Comparison of ENCODE assay signal across 12 cellular contexts in the genomic region with DNA sequence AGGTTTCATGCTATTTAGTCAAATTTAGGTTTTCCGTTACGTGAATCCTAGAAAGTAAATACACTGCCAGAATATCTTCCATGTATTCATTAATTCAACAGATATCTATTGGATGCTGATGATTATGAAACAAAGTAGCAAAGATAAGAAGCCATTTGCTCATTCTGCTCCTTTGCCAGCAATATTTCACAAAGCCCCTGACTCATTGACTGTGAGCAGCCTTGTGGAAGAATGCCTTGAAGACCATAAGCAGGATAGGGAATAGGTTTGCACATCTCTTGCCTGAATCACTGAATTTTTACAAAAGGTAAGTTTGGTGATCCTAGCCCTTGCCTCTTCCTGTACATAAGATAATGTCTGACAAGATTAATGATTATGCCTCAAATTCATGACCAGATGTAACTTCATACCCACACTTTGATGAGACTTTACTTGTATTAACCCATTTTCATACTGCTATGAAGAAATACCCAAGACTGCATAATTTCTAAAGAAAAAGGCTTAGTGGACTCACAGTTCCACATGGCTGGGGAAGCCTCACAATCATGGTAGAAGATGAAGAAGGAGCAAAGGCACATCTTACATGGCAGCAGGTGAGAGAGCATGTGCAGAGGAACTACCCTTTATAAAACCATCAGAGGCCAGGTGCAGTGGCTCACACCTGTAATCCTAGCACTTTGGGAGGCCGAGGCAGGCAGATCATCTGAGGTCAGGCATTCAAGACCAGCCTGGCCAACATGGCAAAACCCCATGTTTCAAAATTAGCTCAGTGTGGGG. TPM values are rescaled to one million over a fixed set of nuclear protein-coding genes. Genes with fewer than 3 reads are reported as not detected.
DNase-seq lines count a peak whose midpoint lies in the region; ATAC-seq and TF ChIP-seq lines count a peak whose summit lies in the region.
"Had no signal": no experiment of that assay in that cellular context is flagged by ENCODE, and none has a peak within 500 bp of the region (broad histone marks: within the 10 kb centered on the region; RNA-seq: fewer than 3 reads in every experiment).

No MANE protein-coding gene starts in this region.

- no peak overlapping the region for H3K14ac ChIP-seq in trophoblast cell (ENCODE audit: low read length)

- no peak overlapping the region for H3K27ac ChIP-seq in PC-9
- no peak overlapping the region for H3K27ac ChIP-seq in trophoblast cell (ENCODE audit: low read depth, low read length)
- H3K27ac ChIP-seq: thyroid gland had no signal

- H3K27me3 ChIP-seq in PC-9 (ENCODE audit: insufficient read depth, low read depth) (no peaks in the 10 kb centered on the region), trophoblast cell (ENCODE audit: insufficient read depth, low read length) (no peaks in the 10 kb centered on the region)
- H3K27me3 ChIP-seq: thyroid gland had no signal

- BruUV-seq in PC-9 (replicated peaks; lab: Mats Ljungman, UMichigan) = no TSS peak

- peak overlapping the region; percentile 37; the same call in 1 of the 2 replicates for H3K4me3 ChIP-seq in PC-9
- H3K4me3 ChIP-seq in epithelial cell of esophagus (ENCODE audit: low read length) = no peak overlapping the region
- H3K4me3 ChIP-seq in trophoblast cell (ENCODE audit: low read depth, low read length) = no peak overlapping the region

- H2BK120ac ChIP-seq in trophoblast cell (ENCODE audit: insufficient read depth, low read length, poor library complexity) = no peak overlapping the region

- H3K36me3 ChIP-seq in PC-9 (ENCODE audit: low read depth) (no peaks in the 10 kb centered on the region), trophoblast cell (ENCODE audit: control insufficient read depth in 1 of 2, insufficient read depth in 2 of 2, low read length in 2 of 2) (peaks cover 0 to 3% of the 10 kb centered on the region in 2 experiments)
- H3K36me3 ChIP-seq: thyroid gland had no signal

- H3K79me1 ChIP-seq in trophoblast cell (ENCODE audit: low read length) = peaks cover 3% of the 10 kb centered on the region

- peak overlapping the region; percentile 66 for H3K4me3 Mint-ChIP-seq in T-helper 2 cell treated with Interferon-gamma antibody and Interleukin-4, amounts not matched to agents 5 μg/mL and 100 μg/mL, for 36 hours

- no peak overlapping the region for H3K4ac ChIP-seq in trophoblast cell (ENCODE audit: low read depth, low read length)

- no peak overlapping the region for H2BK5ac ChIP-seq in trophoblast cell (ENCODE audit: low read depth, low read length, poor library complexity)

- TF ChIP-seq CTCF in PC-9 (conservative IDR thresholded peaks at IDR 0.05) (no peak), epithelial cell of esophagus (IDR thresholded peaks at IDR 0.05; ENCODE audit: insufficient read depth, low read depth, low read length, missing control alignments) (no peak)

- no peaks in the 10 kb centered on the region for H3K9me2 ChIP-seq in PC-9 (ENCODE audit: insufficient read depth)

- H3K18ac ChIP-seq in trophoblast cell (ENCODE audit: low read length) = no peak overlapping the region

- no peaks in the 10 kb centered on the region for H3K9me3 Mint-ChIP-seq in T-helper 2 cell treated with Interferon-gamma antibody and Interleukin-4, amounts not matched to agents 5 μg/mL and 100 μg/mL, for 36 hours

- no peaks in the 10 kb centered on the region for H3K27me3 Mint-ChIP-seq in T-helper 2 cell treated with Interferon-gamma antibody and Interleukin-4, amounts not matched to agents 5 μg/mL and 100 μg/mL, for 36 hours (ENCODE audit: low read depth)

- no peak for DNase-seq in T-helper 2 cell treated with Interferon-gamma antibody and Interleukin-4, amounts not matched to agents 5 μg/mL and 100 μg/mL, for 36 hours (ENCODE audit: low spot score)
- DNase-seq in T-helper 2 cell (no peak), PC-9 (peak in 1 of 2 experiments; percentile 38), epithelial cell of esophagus (ENCODE audit: low read depth) (peak; percentile 82), trophoblast cell (peak; percentile 27 to 37), NCI-H69 (lab: John Stamatoyannopoulos, UW) (no peak), left ventricle myocardium superior (no peak)
- DNase-seq: effector CD8-positive, alpha-beta T cell; NCI-H2029 treated with DMSO at 0.1 percent for 48 hours; thyroid gland had no signal

- POLR2A ChIA-PET in PC-9 (lab: Charles Lee; ENCODE audit: unreplicated experiment) = interaction anchor here (0.6 kb wide), 1 partner anchor 290 kb away, joined by 3 read pairs; no protein-coding TSS in a partner anchor

- CTCF ChIA-PET in PC-9 (lab: Charles Lee) = no interaction called here

- ATAC-seq in GM19324 (IDR thresholded peaks at IDR 0.05; ENCODE audit: low FRiP score, unreplicated experiment) (no peak), left ventricle myocardium superior (no peak)
- ATAC-seq: Right ventricle myocardium inferior had no signal

- H3K9ac ChIP-seq in trophoblast cell (ENCODE audit: low read length) = no peak overlapping the region

- no peak overlapping the region for H4K12ac ChIP-seq in trophoblast cell (ENCODE audit: low read depth, low read length)

- H4K91ac ChIP-seq in trophoblast cell (ENCODE audit: low read depth, low read length) = no peak overlapping the region

- H2BK12ac ChIP-seq in trophoblast cell (ENCODE audit: low read length) = no peak overlapping the region

- H3K9me3 ChIP-seq in PC-9 (ENCODE audit: insufficient read depth, low read depth) (no peaks in the 10 kb centered on the region), trophoblast cell (ENCODE audit: insufficient read depth, low read depth, low read length) (peaks cover 3% of the 10 kb centered on the region)
- H3K9me3 ChIP-seq: thyroid gland had no signal

- WGBS in trophoblast cell (ENCODE audit: extremely low coverage, insufficient coverage, insufficient read length) = no CpG with 5 or more reads among the region's 3 CpGs

- peaks cover 18% of the 10 kb centered on the region for H3K4me1 ChIP-seq in PC-9 (replicated peaks; ENCODE audit: insufficient read depth)
- no peaks in the 10 kb centered on the region for H3K4me1 ChIP-seq in trophoblast cell (ENCODE audit: control insufficient read depth in 1 of 2, insufficient read depth in 2 of 2, low read length in 2 of 2)

- peaks cover 5% of the 10 kb centered on the region; the same call in 1 of the 2 replicates for H3F3A ChIP-seq in PC-9 (ENCODE audit: insufficient read depth, low read depth)

- no peak overlapping the region for H3K23ac ChIP-seq in trophoblast cell (ENCODE audit: low read length)

- no peaks in the 10 kb centered on the region for H4K20me1 ChIP-seq in PC-9 (ENCODE audit: insufficient read depth)

- H2AFZ ChIP-seq in PC-9 = no peak overlapping the region
- no peak overlapping the region for H2AFZ ChIP-seq in trophoblast cell (ENCODE audit: insufficient read depth, low read length, poor library complexity)

- H3K79me2 ChIP-seq in PC-9 (ENCODE audit: low read depth) (peaks cover 19% of the 10 kb centered on the region; the same call in 1 of the 2 replicates), trophoblast cell (ENCODE audit: control insufficient read depth, insufficient read depth, low read length, poor library complexity) (peaks cover 4% of the 10 kb centered on the region)

- H3K36me3 Mint-ChIP-seq in T-helper 2 cell treated with Interferon-gamma antibody and Interleukin-4, amounts not matched to agents 5 μg/mL and 100 μg/mL, for 36 hours (ENCODE audit: low read depth) = peaks cover 17% of the 10 kb centered on the region

- peaks cover 21% of the 10 kb centered on the region for H3K4me1 Mint-ChIP-seq in T-helper 2 cell treated with Interferon-gamma antibody and Interleukin-4, amounts not matched to agents 5 μg/mL and 100 μg/mL, for 36 hours (ENCODE audit: low read depth)

- intact Hi-C loops in PC-9 (cut with micrococcal nuclease; ENCODE audit: unreplicated experiment) (no loop called here), left ventricle myocardium superior (cut with micrococcal nuclease) (loop anchor here (10.0 kb wide), 1 partner anchor 314 kb away; no protein-coding TSS in a partner anchor)

- H3K4me2 ChIP-seq in PC-9 = peak overlapping the region; percentile 85
- H3K4me2 ChIP-seq in trophoblast cell (ENCODE audit: low read length) = no peak overlapping the region

- H3K27ac Mint-ChIP-seq in T-helper 2 cell treated with Interferon-gamma antibody and Interleukin-4, amounts not matched to agents 5 μg/mL and 100 μg/mL, for 36 hours = no peak overlapping the region

- H2AK5ac ChIP-seq in trophoblast cell (ENCODE audit: low read length) = no peak overlapping the region

- no peak overlapping the region for H4K8ac ChIP-seq in trophoblast cell (ENCODE audit: low read depth, low read length)

RNA-seq across cellular contexts. Expression of gene PIGK, which starts 1.6 kb away (rescaled TPM):
- total RNA-seq in PC-9 (2021) (15.7 and 21.5 TPM in 2 replicates), left ventricle myocardium superior (28.3 TPM)
- 22.6 and 23.0 TPM in 2 replicates for polyA plus RNA-seq in trophoblast cell (2013)

Comparison
In these comparisons a context has a peak if more than half of its experiments do, and no peak if none do; other contexts are left out.
1. DNase-seq: peak in epithelial cell of esophagus (single experiment) and trophoblast cell (2 of 2); none in T-helper 2 cell treated with Interferon-gamma antibody and Interleukin-4, amounts not matched to agents 5 μg/mL and 100 μg/mL, for 36 hours (single experiment), T-helper 2 cell (0 of 5), NCI-H69 (single experiment) and left ventricle myocardium superior (single experiment).